In the genomic region with DNA sequence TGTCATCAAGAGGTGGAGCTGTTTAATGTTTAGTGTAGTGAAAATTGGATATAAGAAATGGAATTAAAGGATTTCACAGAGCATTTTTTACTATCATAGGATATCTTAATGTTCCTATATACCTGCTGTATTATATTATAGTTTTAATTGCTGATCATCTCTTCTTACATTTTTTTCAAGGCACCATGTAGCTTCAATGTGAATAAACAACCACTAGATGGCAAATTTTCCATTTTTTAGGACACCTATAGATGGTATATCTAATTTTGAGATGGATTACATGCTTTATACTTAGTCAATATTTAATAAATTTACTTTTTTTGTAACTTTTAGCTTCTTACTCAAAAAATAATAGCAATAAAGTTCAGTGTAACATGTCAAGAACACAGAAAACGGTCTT, we compare ENCODE assay signal across 11 cellular contexts. TPM values are rescaled to one million over a fixed set of nuclear protein-coding genes. Genes with fewer than 3 reads are reported as not detected.
A peak's percentile ranks its signal among the peaks of the same experiment; 100 is the strongest.
DNase-seq lines count a peak whose midpoint lies in the region; ATAC-seq and TF ChIP-seq lines count a peak whose summit lies in the region.
"Had no signal": no experiment of that assay in that cellular context is flagged by ENCODE, and none has a peak within 500 bp of the region (broad histone marks: within the 10 kb centered on the region; RNA-seq: fewer than 3 reads in every experiment).

No MANE protein-coding gene starts in this region.

- no peaks in the 10 kb centered on the region for H3K27me3 ChIP-seq in foreskin keratinocyte

- no peaks in the 10 kb centered on the region for H3K4me1 ChIP-seq in foreskin keratinocyte

- POLR2A ChIA-PET in HEK293T (lab: Yijun Ruan, JAX): no interaction called here

- ATAC-seq in foreskin keratinocyte (no peak), left lobe of liver (no peak)
- ATAC-seq: Panc1 had no signal

- DNase-seq in COR-L47 (lab: John Stamatoyannopoulos, UW): peak; percentile 2
- DNase-seq in HEK293T (ENCODE audit: extremely low spot score): no peak
- DNase-seq in OCI-M1 (lab: John Stamatoyannopoulos, UW): peak; percentile 48
- DNase-seq in foreskin keratinocyte: no peak
- no peak for DNase-seq in hypothalamus (lab: John Stamatoyannopoulos, UW)
- no peak for DNase-seq in stimulated activated CD4-positive, alpha-beta T cell treated with anti-CD3 and anti-CD28 coated beads, Interleukin-2, amount 100 ng/mL, for 48 hours
- DNase-seq in NCI-H446 treated with DMSO at 0.1 percent for 48 hours (lab: John Stamatoyannopoulos, UW): no peak
- no peak for DNase-seq in left lobe of liver (ENCODE audit: low spot score)
- DNase-seq: posterior cingulate gyrus had no signal

- peak; percentile 22 for TF ChIP-seq CTCF in foreskin keratinocyte (conservative IDR thresholded peaks at IDR 0.05)

- CTCF ChIA-PET in HEK293T (lab: Yijun Ruan, JAX): interaction anchor here (0.6 to 1.5 kb wide), 4 partner anchors 8 to 212 kb away, joined by 3 to 5 read pairs (median 4); a partner anchor contains a TSS

- no peak overlapping the region for H3K27ac ChIP-seq in foreskin keratinocyte

TF ChIP-seq in HEK293T, 16 proteins besides CTCF, POLR2A, EP300 and RAD21:
- no peak for TF ChIP-seq HDGF (IDR thresholded peaks at IDR 0.05; ENCODE audit: borderline replicate concordance)
- peak; percentile 78; the same call in 1 of the 2 replicates for TF ChIP-seq ZNF384 (IDR thresholded peaks at IDR 0.05)

RNA-seq across cellular contexts. Expression of a gene that starts 9.0 kb away (rescaled TPM):
- total RNA-seq in foreskin keratinocyte (not detected in 2 replicates), left lobe of liver (not detected)
- polyA plus RNA-seq in foreskin keratinocyte: not detected in 2 replicates
- total RNA-seq: activated CD8-positive, alpha-beta memory T cell treated with anti-CD3 and anti-CD28 coated beads for 36 hours had no signal

RNA-seq across cellular contexts. Expression of a gene that starts 9.6 kb away (rescaled TPM):
- not detected in 2 replicates for total RNA-seq in foreskin keratinocyte
- not detected in 2 replicates for polyA plus RNA-seq in foreskin keratinocyte
- total RNA-seq in left lobe of liver: not detected
- total RNA-seq: activated CD8-positive, alpha-beta memory T cell treated with anti-CD3 and anti-CD28 coated beads for 36 hours had no signal

Comparison
In these comparisons a context has a peak if more than half of its experiments do, and no peak if none do; other contexts are left out.
1. DNase-seq: peak in COR-L47 (single experiment) and OCI-M1 (single experiment); none in HEK293T (single experiment), foreskin keratinocyte (0 of 2), hypothalamus (0 of 51), stimulated activated CD4-positive, alpha-beta T cell treated with anti-CD3 and anti-CD28 coated beads, Interleukin-2, amount 100 ng/mL, for 48 hours (0 of 2), NCI-H446 treated with DMSO at 0.1 percent for 48 hours (single experiment) and left lobe of liver (single experiment).